19 cellular contexts compared by ENCODE assay signal in the genomic region with DNA sequence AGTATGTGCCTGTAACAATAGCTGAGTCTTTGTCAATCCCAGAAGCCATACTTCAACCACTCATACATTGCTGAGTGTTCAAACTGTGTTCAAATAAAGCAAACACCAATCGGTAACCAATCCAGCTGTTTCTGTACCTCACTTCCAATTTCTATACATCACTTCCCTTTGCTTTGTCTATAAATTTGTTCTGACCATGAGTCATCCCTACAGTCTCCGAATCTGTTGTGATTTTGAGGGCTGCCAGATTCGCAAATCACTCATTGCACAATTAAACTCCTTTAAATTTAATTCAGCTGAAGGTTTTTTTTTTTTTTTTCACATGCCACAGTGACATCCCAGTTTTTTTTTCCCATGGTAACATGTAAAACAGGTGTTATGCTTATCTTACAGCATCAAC.
DNase-seq lines count a peak whose midpoint lies in the region; ATAC-seq and TF ChIP-seq lines count a peak whose summit lies in the region.
"Had no signal": no experiment of that assay in that cellular context is flagged by ENCODE, and none has a peak within 500 bp of the region (broad histone marks: within the 10 kb centered on the region; RNA-seq: fewer than 3 reads in every experiment).

No MANE protein-coding gene starts in this region.

- H3K9ac ChIP-seq in PC-3 (ENCODE audit: low read length), result no peak overlapping the region
- H3K9ac ChIP-seq: BLaER1 treated with 17β-estradiol and CSF1 and Interleukin-3, amounts not matched to agents 10 nM and 100 nM had no signal

- no peak overlapping the region for H3K4me2 ChIP-seq in PC-3 (ENCODE audit: low read length)
- H3K4me2 ChIP-seq: BLaER1 treated with 17β-estradiol and CSF1 and Interleukin-3, amounts not matched to agents 10 nM and 100 nM had no signal

- peaks cover 11% of the 10 kb centered on the region for H3K4me1 ChIP-seq in PC-3 (ENCODE audit: insufficient read depth, low read length)

- no peaks in the 10 kb centered on the region for H4K20me1 ChIP-seq in PC-3 (ENCODE audit: low read length)
- H4K20me1 ChIP-seq: BLaER1 treated with 17β-estradiol and CSF1 and Interleukin-3, amounts not matched to agents 10 nM and 100 nM had no signal

- H3K27ac ChIP-seq in PC-3 (ENCODE audit: low read length), result peak overlapping the region; percentile 3; the same call in 1 of the 2 replicates
- H3K27ac ChIP-seq: 22Rv1; BLaER1 treated with 17β-estradiol and CSF1 and Interleukin-3, amounts not matched to agents 10 nM and 100 nM had no signal

- intact Hi-C loops in PC-3 (cut with micrococcal nuclease), result no loop called here

- no peaks in the 10 kb centered on the region for H3K36me3 ChIP-seq in PC-3 (ENCODE audit: low read depth, low read length)
- H3K36me3 ChIP-seq: BLaER1 treated with 17β-estradiol and CSF1 and Interleukin-3, amounts not matched to agents 10 nM and 100 nM had no signal

- no peaks in the 10 kb centered on the region for H3K9me3 ChIP-seq in PC-3 (ENCODE audit: low read length)

- H3K79me2 ChIP-seq in PC-3 (ENCODE audit: low read length), result no peaks in the 10 kb centered on the region

- H3K4me3 ChIP-seq in PC-3 (ENCODE audit: low read length), result no peak overlapping the region
- H3K4me3 ChIP-seq in foreskin fibroblast (ENCODE audit: low read depth in 1 of 2, low read length in 2 of 2), result no peak overlapping the region
- H3K4me3 ChIP-seq: BLaER1 treated with 17β-estradiol and CSF1 and Interleukin-3, amounts not matched to agents 10 nM and 100 nM had no signal

- CTCF ChIA-PET in PC-3 (lab: Charles Lee), result no interaction called here

- no peaks in the 10 kb centered on the region for H3K27me3 ChIP-seq in PC-3 (ENCODE audit: low read length)
- H3K27me3 ChIP-seq: BLaER1 treated with 17β-estradiol and CSF1 and Interleukin-3, amounts not matched to agents 10 nM and 100 nM had no signal

- H3F3A ChIP-seq in PC-3 (ENCODE audit: low read length, unreplicated experiment), result no peaks in the 10 kb centered on the region

- H3K9me2 ChIP-seq in PC-3 (replicated peaks; ENCODE audit: low read length), result no peaks in the 10 kb centered on the region

- ATAC-seq in PC-3 (peak; percentile 53), HG03095 (IDR thresholded peaks at IDR 0.05; ENCODE audit: unreplicated experiment) (no peak)

- no peak overlapping the region for H2AFZ ChIP-seq in PC-3 (ENCODE audit: low read length)

- TF ChIP-seq CTCF in PC-3 (conservative IDR thresholded peaks at IDR 0.05; ENCODE audit: low read depth, low read length) (no peak), foreskin fibroblast (IDR thresholded peaks at IDR 0.05; ENCODE audit: low read depth, low read length) (no peak)

- DNase-seq in DMS153 (lab: John Stamatoyannopoulos, UW), result peak; percentile 14
- DNase-seq in DMS153 treated with DMSO at 0.1 percent for 48 hours (lab: John Stamatoyannopoulos, UW; ENCODE audit: unreplicated experiment), result no peak
- peak; percentile 59 for DNase-seq in PC-3
- DNase-seq in foreskin fibroblast, result peak; percentile 7 to 35
- DNase-seq in hypothalamus (lab: John Stamatoyannopoulos, UW), result no peak
- DNase-seq in amygdala (lab: John Stamatoyannopoulos, UW), result no peak
- DNase-seq: ACHN; Calu3; CD4-positive, CD25-positive, alpha-beta regulatory T cell; DMS 273 treated with DMSO at 0.1 percent for 48 hours; DMS79 treated with DMSO at 0.1 percent for 48 hours; EL; HCEC 1CT; HFFc6; IMR-90; KBM-7 had no signal

- BruUV-seq in PC-3 (replicated peaks; lab: Mats Ljungman, UMichigan), result no TSS peak

- POLR2A ChIA-PET in PC-3 (lab: Charles Lee; ENCODE audit: unreplicated experiment), result no interaction called here

Comparison
In these comparisons a context has a peak if more than half of its experiments do, and no peak if none do; other contexts are left out.
1. DNase-seq: peak in DMS153 (single experiment), PC-3 (single experiment) and foreskin fibroblast (2 of 2); none in DMS153 treated with DMSO at 0.1 percent for 48 hours (single experiment), hypothalamus (0 of 51) and amygdala (0 of 56).